8 cellular contexts compared by ENCODE assay signal in the genomic region with DNA sequence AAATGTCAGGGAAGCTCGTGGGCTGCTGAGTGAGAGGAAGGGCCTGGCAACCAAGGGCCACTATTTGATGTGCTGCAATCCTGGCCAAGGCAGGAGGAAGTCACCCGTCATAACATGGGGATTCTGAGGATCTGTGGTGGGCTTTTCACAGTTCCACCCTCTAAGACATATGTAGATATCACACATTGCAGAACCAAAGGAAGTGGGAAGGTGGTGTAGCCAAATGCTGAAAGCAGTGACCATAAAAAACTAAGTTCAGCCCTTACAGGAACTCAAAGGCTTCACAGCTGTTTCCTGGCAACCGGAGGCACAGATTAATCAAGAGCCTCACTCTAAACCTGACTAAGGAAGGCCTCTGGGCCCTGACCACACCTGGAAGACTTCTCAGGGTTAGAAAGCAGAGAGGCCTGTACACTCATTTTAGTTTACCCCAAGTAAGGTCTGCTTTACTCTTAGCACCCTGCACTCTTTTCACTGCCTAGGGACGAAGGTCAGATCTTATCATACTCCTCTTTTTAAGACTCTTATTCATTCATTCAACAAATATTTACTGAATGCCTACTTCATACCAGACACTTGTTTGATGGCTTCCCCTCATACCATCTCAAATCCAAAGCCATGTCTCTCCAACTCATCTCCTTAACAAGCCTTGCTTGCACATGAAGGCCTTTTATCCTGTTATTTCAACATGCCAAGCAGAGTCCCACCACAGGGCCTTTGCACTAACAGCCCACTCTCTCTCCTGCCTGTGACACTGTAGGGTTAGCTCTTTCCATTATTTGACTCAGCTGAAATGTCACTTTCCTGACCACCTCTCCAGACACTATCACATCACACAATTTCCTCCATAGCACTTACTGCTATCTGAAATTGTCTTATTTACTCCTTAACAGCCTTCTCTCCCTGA. TPM values are rescaled to one million over a fixed set of nuclear protein-coding genes. Genes with fewer than 3 reads are reported as not detected.
DNase-seq lines count a peak whose midpoint lies in the region; ATAC-seq, FAIRE-seq and TF ChIP-seq lines count a peak whose summit lies in the region.

No MANE protein-coding gene starts in this region.

- TF ChIP-seq CTCF in NB4 (IDR thresholded peaks at IDR 0.05; ENCODE audit: low read depth, low read length) (no peak), GM12878 (IDR thresholded peaks at IDR 0.05 in 2 of 3, conservative IDR thresholded peaks at IDR 0.05 in 1 of 3; ENCODE audit: control insufficient read depth in 2 of 3, extremely low read depth in 1 of 3, insufficient read depth in 1 of 3, low read depth in 3 of 3, low read length in 3 of 3) (no peak), mesothelial cell of epicardium (IDR thresholded peaks at IDR 0.05; ENCODE audit: unreplicated experiment) (no peak)

- H3K4me3 ChIP-seq in NB4 (ENCODE audit: low read depth, low read length) (peak overlapping the region; percentile 91), GM12878 (peak overlapping the region; percentile 93)

- in situ Hi-C loops in GM12878 (cut with MboI): no loop called here
- in situ Hi-C loops in G401 (cut with HindIII; ENCODE audit: low sequenced_read_pairs): no loop called here

- peak; percentile 85 for DNase-seq in CD1c-positive myeloid dendritic cell (ENCODE audit: extremely low spot score)
- peak; percentile 78 for DNase-seq in NB4 (ENCODE audit: low read depth)
- DNase-seq in GM12878 (ENCODE audit: low read depth, low spot score): peak; percentile 52
- DNase-seq in mesothelial cell of epicardium (ENCODE audit: low spot score in 2 of 2, unreplicated experiment in 2 of 2): no peak
- DNase-seq in AG08396 (ENCODE audit: low spot score): no peak
- no peak for DNase-seq in G401 (ENCODE audit: low spot score)
- no peak for DNase-seq in Ammon's horn (ENCODE audit: low spot score)

- peak overlapping the region; percentile 87 for H3K27ac ChIP-seq in GM12878 (ENCODE audit: control insufficient read depth, insufficient read depth)

- peaks cover 62% of the 10 kb centered on the region for H3K4me1 Mint-ChIP-seq in mesothelial cell of epicardium

- H3K4me3 Mint-ChIP-seq in mesothelial cell of epicardium: peak overlapping the region; percentile 1

- no peaks in the 10 kb centered on the region for H3K27me3 Mint-ChIP-seq in mesothelial cell of epicardium (ENCODE audit: low read depth)

- H3K9ac ChIP-seq in GM12878 (ENCODE audit: control insufficient read depth, insufficient read depth, low read length): peak overlapping the region; percentile 94; the same call in 1 of the 2 replicates

- H3K36me3 ChIP-seq in GM12878 (ENCODE audit: control insufficient read depth in 2 of 2, insufficient read depth in 2 of 2, low read length in 1 of 2): 0 out of 4 replicates have a peak, but pooled peaks cover 0 to 3% of the 10 kb centered on the region in 2 experiments

- H2AFZ ChIP-seq in GM12878 (ENCODE audit: control insufficient read depth, low read depth, low read length): no peak overlapping the region

- CTCF ChIA-PET in GM12878 (lab: Yijun Ruan, JAX): interaction anchor here (0.9 to 4.7 kb wide), 15 partner anchors 10 to 368 kb away, joined by 3 to 21 read pairs (median 4); a partner anchor contains a TSS

- peak; percentile 34 for ATAC-seq in GM19455 (IDR thresholded peaks at IDR 0.05; ENCODE audit: unreplicated experiment)
- peak; percentile 55 for ATAC-seq in GM12878

- RAD21 ChIA-PET in GM12878 (lab: Charles Lee; ENCODE audit: unreplicated experiment): interaction anchor here (0.9 to 2.5 kb wide), 5 partner anchors 10 to 59 kb away, joined by 3 to 9 read pairs (median 4); a partner anchor contains a TSS

- TF ChIP-seq EP300 in GM12878 (IDR thresholded peaks at IDR 0.05; ENCODE audit: borderline replicate concordance in 1 of 2, control insufficient read depth in 1 of 2, low read depth in 2 of 2, low read length in 2 of 2): no peak

- peaks cover 44% of the 10 kb centered on the region for H3K4me1 ChIP-seq in GM12878 (ENCODE audit: control insufficient read depth, insufficient read depth, low read length)

- H4K20me1 ChIP-seq in GM12878 (ENCODE audit: control insufficient read depth, insufficient read depth): peaks cover 14% of the 10 kb centered on the region

- H3K36me3 Mint-ChIP-seq in mesothelial cell of epicardium: no peaks in the 10 kb centered on the region

- H3K27me3 ChIP-seq in GM12878 (replicated peaks in 1 of 2; ENCODE audit: control insufficient read depth in 2 of 2, insufficient read depth in 2 of 2, low read length in 1 of 2): no peaks in the 10 kb centered on the region

- peaks cover 92% of the 10 kb centered on the region for H3K79me2 ChIP-seq in GM12878 (ENCODE audit: control insufficient read depth, insufficient read depth, low read length)

- TF ChIP-seq RAD21 in GM12878 (IDR thresholded peaks at IDR 0.05; ENCODE audit: insufficient read depth, low read depth, low read length): no peak

- intact Hi-C loops in GM12878 (cut with micrococcal nuclease; ENCODE audit: unreplicated experiment): loop anchor here (5.0 kb wide), 1 partner anchor 42 kb away; a partner anchor contains a TSS

- no TSS peak for BruUV-seq in GM12878 (replicated peaks; lab: Mats Ljungman, UMichigan)

- 1% methylated on average over 4 of the region's 4 CpGs for WGBS in GM12878 (ENCODE audit: insufficient coverage, insufficient replicate concordance, low lambda C conversion rate, missing lambda C conversion rate)

- H3K9me3 Mint-ChIP-seq in mesothelial cell of epicardium: no peaks in the 10 kb centered on the region

- H3K27ac Mint-ChIP-seq in mesothelial cell of epicardium: peak overlapping the region; percentile 47

- TF ChIP-seq POLR2A in NB4 (IDR thresholded peaks at IDR 0.05; ENCODE audit: extremely low read depth, insufficient read length) (no peak), GM12878 (IDR thresholded peaks at IDR 0.05; ENCODE audit: low read depth, low read length) (no peak)

- peak; percentile 69 for FAIRE-seq in GM12878 (lab: Jason Lieb, UNC)

- H3K9me3 ChIP-seq in GM12878 (replicated peaks; ENCODE audit: control insufficient read depth, insufficient read depth, low read length): no peaks in the 10 kb centered on the region

- SMC1A ChIA-PET in GM12878 (lab: Charles Lee; ENCODE audit: uncharacterized antibody, unreplicated experiment): interaction anchor here (1.0 to 3.3 kb wide), 11 partner anchors 7 to 59 kb away, joined by 3 to 13 read pairs (median 4); a partner anchor contains a TSS

- peak overlapping the region; percentile 91 for H3K4me2 ChIP-seq in GM12878 (ENCODE audit: control insufficient read depth, insufficient read depth)

- POLR2A ChIA-PET in GM12878 (lab: Charles Lee): interaction anchor here (0.5 to 1.2 kb wide), 7 partner anchors 9 to 632 kb away, joined by 3 to 5 read pairs (median 4); no protein-coding TSS in a partner anchor

TF ChIP-seq in GM12878, 131 proteins besides CTCF, POLR2A, EP300 and RAD21 (continues in another document):
- TF ChIP-seq ZNF24 (IDR thresholded peaks at IDR 0.05): no peak
- TF ChIP-seq, protein P1, sequence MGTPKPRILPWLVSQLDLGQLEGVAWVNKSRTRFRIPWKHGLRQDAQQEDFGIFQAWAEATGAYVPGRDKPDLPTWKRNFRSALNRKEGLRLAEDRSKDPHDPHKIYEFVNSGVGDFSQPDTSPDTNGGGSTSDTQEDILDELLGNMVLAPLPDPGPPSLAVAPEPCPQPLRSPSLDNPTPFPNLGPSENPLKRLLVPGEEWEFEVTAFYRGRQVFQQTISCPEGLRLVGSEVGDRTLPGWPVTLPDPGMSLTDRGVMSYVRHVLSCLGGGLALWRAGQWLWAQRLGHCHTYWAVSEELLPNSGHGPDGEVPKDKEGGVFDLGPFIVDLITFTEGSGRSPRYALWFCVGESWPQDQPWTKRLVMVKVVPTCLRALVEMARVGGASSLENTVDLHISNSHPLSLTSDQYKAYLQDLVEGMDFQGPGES (IDR thresholded peaks at IDR 0.05): no peak

RNA-seq across cellular contexts. Expression of a gene that starts 2.6 kb away (rescaled TPM):
- 310 and 312 TPM in 2 replicates for total RNA-seq in GM12878 (2013; cell fraction: nucleolus; rRNA removed)
- total RNA-seq in GM12878 (2014; rRNA removed): 51.8 and 57.8 TPM in 2 replicates
- 87.4 and 90.5 TPM in 2 replicates for total RNA-seq in GM12878 (2014; rRNA removed; fragmentation: Illumina TruSeq; extraction: Trizol)
- 102 and 104 TPM in 2 replicates for total RNA-seq in GM12878 (2021)
- 80.2 TPM for polyA plus RNA-seq in GM12878 (2011; ENCODE audit: low read depth)
- 110 and 131 TPM in 2 replicates for polyA plus RNA-seq in GM12878 (2011; rRNA removed)
- polyA plus RNA-seq in GM12878 (2011; cell fraction: cytosol; rRNA removed): 88.2 and 104 TPM in 2 replicates
- 79.4 and 82.7 TPM in 2 replicates for polyA plus RNA-seq in GM12878 (2011; cell fraction: nucleus; rRNA removed)
- polyA plus RNA-seq in GM12878 (2012): 116 and 119 TPM in 2 replicates
- 219 and 257 TPM in 2 replicates for polyA plus RNA-seq in GM12878 (2014; fragmentation: Illumina TruSeq; extraction: Trizol)
- 100 to 1,000 TPM; 151 to 215 TPM for polyA plus RNA-seq in GM12878 (2014; fragmentation: Nextera tagmentation; extraction: Ambion mirVana)
- polyA plus RNA-seq in GM12878 (2014; rRNA removed): 109 and 131 TPM in 2 replicates
- 100 to 1,000 TPM; 181 to 188 TPM for polyA plus RNA-seq in GM12878 (2016; fragmentation: Nextera tagmentation; extraction: Ambion mirVana)
- 86.5 and 87.4 TPM in 2 replicates for polyA minus RNA-seq in GM12878 (2011; rRNA and poly(A)+ RNA removed)
- 32.2 and 38.4 TPM in 2 replicates for polyA minus RNA-seq in GM12878 (2011; cell fraction: cytosol; rRNA and poly(A)+ RNA removed)
- polyA minus RNA-seq in GM12878 (2011; cell fraction: nucleus; rRNA and poly(A)+ RNA removed): 50.2 and 71.6 TPM in 2 replicates
- 134 to 139 TPM (median 138 TPM) in 3 replicates for total RNA-seq in mesothelial cell of epicardium
- total RNA-seq in G401 (2014; rRNA removed; shearing (Covaris generic)): 33.0 and 40.9 TPM in 2 replicates

RNA-seq across cellular contexts. Expression of a gene that starts 43.1 kb away (rescaled TPM):
- total RNA-seq in GM12878 (2013; cell fraction: nucleolus; rRNA removed): 8.1 and 8.4 TPM in 2 replicates
- total RNA-seq in GM12878 (2014; rRNA removed): 24.2 and 24.5 TPM in 2 replicates
- 12.1 and 12.2 TPM in 2 replicates for total RNA-seq in GM12878 (2014; rRNA removed; fragmentation: Illumina TruSeq; extraction: Trizol)
- total RNA-seq in GM12878 (2021): 15.1 and 15.4 TPM in 2 replicates
- 5.8 TPM for polyA plus RNA-seq in GM12878 (2011; ENCODE audit: low read depth)
- polyA plus RNA-seq in GM12878 (2011; rRNA removed): 5.2 and 15.9 TPM in 2 replicates
- polyA plus RNA-seq in GM12878 (2011; cell fraction: cytosol; rRNA removed): 21.9 and 24.8 TPM in 2 replicates
- polyA plus RNA-seq in GM12878 (2011; cell fraction: nucleus; rRNA removed): 11.9 and 13.4 TPM in 2 replicates
- polyA plus RNA-seq in GM12878 (2012): 10.5 and 11.6 TPM in 2 replicates
- 9.9 and 17.8 TPM in 2 replicates for polyA plus RNA-seq in GM12878 (2014; fragmentation: Illumina TruSeq; extraction: Trizol)
- 1 to 10 TPM; 1.7 to 4.3 TPM for polyA plus RNA-seq in GM12878 (2014; fragmentation: Nextera tagmentation; extraction: Ambion mirVana)
- polyA plus RNA-seq in GM12878 (2014; rRNA removed): 25.6 and 26.1 TPM in 2 replicates
- polyA plus RNA-seq in GM12878 (2016; fragmentation: Nextera tagmentation; extraction: Ambion mirVana): 10 to 100 TPM; 19.7 to 20.9 TPM
- polyA minus RNA-seq in GM12878 (2011; rRNA and poly(A)+ RNA removed): 28.9 and 31.5 TPM in 2 replicates
- 11.8 and 15.8 TPM in 2 replicates for polyA minus RNA-seq in GM12878 (2011; cell fraction: cytosol; rRNA and poly(A)+ RNA removed)
- polyA minus RNA-seq in GM12878 (2011; cell fraction: nucleus; rRNA and poly(A)+ RNA removed): 2.1 and 4.2 TPM in 2 replicates
- 30.3 to 32.3 TPM (median 30.3 TPM) in 3 replicates for total RNA-seq in mesothelial cell of epicardium
- 42.7 and 45.5 TPM in 2 replicates for total RNA-seq in G401 (2014; rRNA removed; shearing (Covaris generic))

Comparison
In these comparisons a context has a peak if more than half of its experiments do, and no peak if none do; other contexts are left out.
1. DNase-seq: peak in CD1c-positive myeloid dendritic cell (single experiment), NB4 (single experiment) and GM12878 (single experiment); none in mesothelial cell of epicardium (0 of 2), AG08396 (single experiment), G401 (single experiment) and Ammon's horn (single experiment).